ENCODE assay signal across 1 cellular context in genomic region chr19:12294308-12295158, GRCh38.
TF ChIP-seq lines count a peak whose summit lies in the region.

ZNF44 (minus strand) TSS chr19:12294883; CDS start chr19:12294694, 189 bp downstream.

TF ChIP-seq in K562, 482 proteins besides CTCF, POLR2A, EP300 and RAD21 (continued from another document and continues in another):
- TF ChIP-seq SNIP1 (IDR thresholded peaks at IDR 0.05; ENCODE audit: low read depth) (peak; percentile 74; the same call in 1 of the 2 replicates), MTA3 (IDR thresholded peaks at IDR 0.05; ENCODE audit: borderline replicate concordance) (0 out of 2 replicates have a peak, but pooled peaks have one; percentile 45), THRB (CRISPR knock-in tag; conservative IDR thresholded peaks at IDR 0.05) (no peak), BCOR (IDR thresholded peaks at IDR 0.05) (peak; percentile 42; the same call in 1 of the 2 replicates), ZNF140 (CRISPR knock-in tag; IDR thresholded peaks at IDR 0.05) (no peak), ATF3 (IDR thresholded peaks at IDR 0.05) (no peak), ATF3 (CRISPR knock-in tag; conservative IDR thresholded peaks at IDR 0.05) (no peak), CTCFL (IDR thresholded peaks at IDR 0.05; ENCODE audit: borderline replicate concordance, insufficient read depth, low read depth, low read length, poor library complexity, severe bottlenecking) (no peak), ZFX (CRISPR knock-in tag; IDR thresholded peaks at IDR 0.05) (peak; percentile 55; the same call in 1 of the 2 replicates), ESRRA (IDR thresholded peaks at IDR 0.05; ENCODE audit: borderline replicate concordance, low read depth) (peak; percentile 95), SRF (CRISPR knock-in tag; IDR thresholded peaks at IDR 0.05) (0 out of 4 replicates have a peak, but pooled peaks of 1 of the 2 experiments have one; percentile 2), CBFA2T2 (conservative IDR thresholded peaks at IDR 0.05) (no peak), ATF1 (CRISPR knock-in tag; IDR thresholded peaks at IDR 0.05) (no peak), ATF1 (tag; IDR thresholded peaks at IDR 0.05) (peak; percentile 89), HDAC6 (IDR thresholded peaks at IDR 0.05; ENCODE audit: low read depth, low read length) (no peak), HEY1 (CRISPR knock-in tag; IDR thresholded peaks at IDR 0.05; ENCODE audit: borderline replicate concordance) (no peak), PYGO2 (tag; IDR thresholded peaks at IDR 0.05) (no peak), RBM17 (IDR thresholded peaks at IDR 0.05; ENCODE audit: borderline replicate concordance, low read depth, low read length) (no peak), TARDBP (IDR thresholded peaks at IDR 0.05) (0 out of 2 replicates have a peak, but pooled peaks have one; percentile 37), RB1 (IDR thresholded peaks at IDR 0.05; ENCODE audit: low read depth) (0 out of 2 replicates have a peak, but pooled peaks have one; percentile 19), RHOXF2B (CRISPR knock-in tag; conservative IDR thresholded peaks at IDR 0.05) (no peak), RFX1 (IDR thresholded peaks at IDR 0.05) (peak; percentile 58), GATAD2B (IDR thresholded peaks at IDR 0.05; ENCODE audit: borderline replicate concordance) (peak; percentile 22; the same call in 1 of the 2 replicates), NCOA2 (IDR thresholded peaks at IDR 0.05; ENCODE audit: partially characterized antibody in 2 of 2) (no peak), PHF21A (IDR thresholded peaks at IDR 0.05; ENCODE audit: borderline replicate concordance, low read depth) (no peak), RBBP5 (IDR thresholded peaks at IDR 0.05; ENCODE audit: borderline replicate concordance, insufficient read depth, low read length, poor library complexity, severe bottlenecking) (no peak), DPF2 (IDR thresholded peaks at IDR 0.05) (0 out of 2 replicates have a peak, but pooled peaks have one; percentile 8), KLF16 (IDR thresholded peaks at IDR 0.05) (peak; percentile 80), MTA2 (IDR thresholded peaks at IDR 0.05; ENCODE audit: low read depth) (no peak), LARP7 (IDR thresholded peaks at IDR 0.05) (no peak), NRF1 (conservative IDR thresholded peaks at IDR 0.05 in 1 of 2, IDR thresholded peaks at IDR 0.05 in 1 of 2) (peak; percentile 57 to 69), SP2 (IDR thresholded peaks at IDR 0.05; ENCODE audit: extremely low read depth, low read depth, low read length, poor library complexity, severe bottlenecking) (peak; percentile 75), ZNF133 (CRISPR knock-in tag; IDR thresholded peaks at IDR 0.05) (no peak), MYNN (IDR thresholded peaks at IDR 0.05) (0 out of 2 replicates have a peak, but pooled peaks have one; percentile 52), MYNN (CRISPR knock-in tag; IDR thresholded peaks at IDR 0.05) (no peak), NFRKB (IDR thresholded peaks at IDR 0.05; ENCODE audit: low read depth) (0 out of 2 replicates have a peak, but pooled peaks have one; percentile 19), BRD4 (IDR thresholded peaks at IDR 0.05) (0 out of 2 replicates have a peak, but pooled peaks have one; percentile 38), PHF8 (IDR thresholded peaks at IDR 0.05; ENCODE audit: borderline replicate concordance, low read length) (peak; percentile 65), RBM14 (IDR thresholded peaks at IDR 0.05; ENCODE audit: borderline replicate concordance, insufficient read depth, low read depth, low read length) (peak; percentile 82; the same call in 1 of the 2 replicates), E2F5 (CRISPR knock-in tag; IDR thresholded peaks at IDR 0.05) (no peak), TSHZ1 (CRISPR knock-in tag; IDR thresholded peaks at IDR 0.05) (no peak), CXXC5 (CRISPR knock-in tag; IDR thresholded peaks at IDR 0.05) (peak; percentile 66), TEAD1 (CRISPR knock-in tag; IDR thresholded peaks at IDR 0.05) (0 out of 4 replicates have a peak, but pooled peaks of 1 of the 2 experiments have one; percentile 8), MEIS2 (IDR thresholded peaks at IDR 0.05; ENCODE audit: partially characterized antibody) (peak; percentile 83), TFAP4 (CRISPR knock-in tag; IDR thresholded peaks at IDR 0.05; ENCODE audit: borderline replicate concordance) (peak; percentile 59; the same call in 1 of the 2 replicates), MAZ (CRISPR knock-in tag; conservative IDR thresholded peaks at IDR 0.05 in 1 of 2, IDR thresholded peaks at IDR 0.05 in 1 of 2) (peak; percentile 41 to 46; a peak in 3 of 4 replicates), ZNF699 (CRISPR knock-in tag; IDR thresholded peaks at IDR 0.05; ENCODE audit: insufficient replicate concordance) (no peak), VEZF1 (CRISPR knock-in tag; IDR thresholded peaks at IDR 0.05) (peak; percentile 21; the same call in 1 of the 2 replicates), U2AF2 (optimal IDR thresholded peaks at IDR 0.05; ENCODE audit: low read depth, low read length) (no peak), KAT7 (CRISPR knock-in tag; IDR thresholded peaks at IDR 0.05; ENCODE audit: borderline replicate concordance) (no peak), ETS1 (conservative IDR thresholded peaks at IDR 0.05; ENCODE audit: control insufficient read depth, low read depth, low read length) (no peak), CEBPZ (IDR thresholded peaks at IDR 0.05; ENCODE audit: borderline replicate concordance, low read depth, low read length) (peak; percentile 88; the same call in 1 of the 2 replicates), CEBPB (tag; IDR thresholded peaks at IDR 0.05) (no peak; the same call in 1 of the 2 replicates)
